In the genomic region with DNA sequence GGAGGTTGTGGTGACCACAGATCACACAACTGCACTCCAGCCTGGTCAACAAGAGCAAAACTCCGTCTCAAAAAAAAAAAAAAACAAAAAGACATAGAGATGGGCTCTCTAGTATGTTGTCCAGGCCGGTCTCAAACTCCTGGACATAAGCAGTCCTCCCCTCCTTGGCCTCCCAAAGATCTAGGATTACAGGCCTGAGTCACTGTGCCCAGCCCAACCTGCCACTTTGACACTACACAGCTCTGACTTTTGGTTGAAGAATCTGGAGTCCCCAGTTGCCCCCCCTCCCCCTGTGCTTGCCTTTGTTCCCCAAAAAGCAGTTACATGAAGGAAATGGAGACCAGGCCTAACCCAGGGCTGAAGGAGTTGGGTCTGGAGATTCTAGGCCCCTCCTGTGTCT, we compare ENCODE assay signal across 1 cellular context.
TF ChIP-seq lines count a peak whose summit lies in the region.

No MANE protein-coding gene starts in this region.

TF ChIP-seq in K562, 482 proteins besides CTCF, POLR2A, EP300 and RAD21 (continued from another document):
- TF ChIP-seq AFF4 (CRISPR knock-in tag; IDR thresholded peaks at IDR 0.05): no peak
- TF ChIP-seq L3MBTL2 (IDR thresholded peaks at IDR 0.05): no peak
- TF ChIP-seq ESRRA (IDR thresholded peaks at IDR 0.05; ENCODE audit: borderline replicate concordance, low read depth): no peak
- TF ChIP-seq ZNF232 (CRISPR knock-in tag; IDR thresholded peaks at IDR 0.05): no peak
- TF ChIP-seq RREB1 (CRISPR knock-in tag; IDR thresholded peaks at IDR 0.05): no peak
- TF ChIP-seq ZNF717 (CRISPR knock-in tag; IDR thresholded peaks at IDR 0.05): no peak
- TF ChIP-seq ZC3H8 (IDR thresholded peaks at IDR 0.05): no peak
- TF ChIP-seq, protein P1, sequence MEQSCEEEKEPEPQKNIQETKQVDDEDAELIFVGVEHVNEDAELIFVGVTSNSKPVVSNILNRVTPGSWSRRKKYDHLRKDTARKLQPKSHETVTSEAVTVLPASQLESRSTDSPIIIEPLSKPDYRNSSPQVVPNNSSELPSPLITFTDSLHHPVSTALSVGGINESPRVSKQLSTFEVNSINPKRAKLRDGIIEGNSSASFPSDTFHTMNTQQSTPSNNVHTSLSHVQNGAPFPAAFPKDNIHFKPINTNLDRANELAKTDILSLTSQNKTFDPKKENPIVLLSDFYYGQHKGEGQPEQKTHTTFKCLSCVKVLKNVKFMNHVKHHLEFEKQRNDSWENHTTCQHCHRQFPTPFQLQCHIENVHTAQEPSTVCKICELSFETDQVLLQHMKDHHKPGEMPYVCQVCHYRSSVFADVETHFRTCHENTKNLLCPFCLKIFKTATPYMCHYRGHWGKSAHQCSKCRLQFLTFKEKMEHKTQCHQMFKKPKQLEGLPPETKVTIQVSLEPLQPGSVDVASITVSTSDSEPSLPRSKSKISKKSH (CRISPR knock-in tag; IDR thresholded peaks at IDR 0.05): no peak
- TF ChIP-seq TEAD2 (tag; IDR thresholded peaks at IDR 0.05): no peak
- no peak for TF ChIP-seq ZHX1 (conservative IDR thresholded peaks at IDR 0.05; ENCODE audit: low read length)
- TF ChIP-seq VEZF1 (CRISPR knock-in tag; IDR thresholded peaks at IDR 0.05): peak; percentile 80
- no peak for TF ChIP-seq FOXJ3 (CRISPR knock-in tag; IDR thresholded peaks at IDR 0.05)
- TF ChIP-seq, protein P2, sequence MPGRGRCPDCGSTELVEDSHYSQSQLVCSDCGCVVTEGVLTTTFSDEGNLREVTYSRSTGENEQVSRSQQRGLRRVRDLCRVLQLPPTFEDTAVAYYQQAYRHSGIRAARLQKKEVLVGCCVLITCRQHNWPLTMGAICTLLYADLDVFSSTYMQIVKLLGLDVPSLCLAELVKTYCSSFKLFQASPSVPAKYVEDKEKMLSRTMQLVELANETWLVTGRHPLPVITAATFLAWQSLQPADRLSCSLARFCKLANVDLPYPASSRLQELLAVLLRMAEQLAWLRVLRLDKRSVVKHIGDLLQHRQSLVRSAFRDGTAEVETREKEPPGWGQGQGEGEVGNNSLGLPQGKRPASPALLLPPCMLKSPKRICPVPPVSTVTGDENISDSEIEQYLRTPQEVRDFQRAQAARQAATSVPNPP (IDR thresholded peaks at IDR 0.05; ENCODE audit: borderline replicate concordance, insufficient read depth, insufficient read length): no peak
- TF ChIP-seq ZBTB43 (CRISPR knock-in tag; IDR thresholded peaks at IDR 0.05): no peak
- no peak for TF ChIP-seq ELK3 (CRISPR knock-in tag; IDR thresholded peaks at IDR 0.05)
- no peak for TF ChIP-seq NFXL1 (CRISPR knock-in tag; IDR thresholded peaks at IDR 0.05)
- TF ChIP-seq ZKSCAN3 (CRISPR knock-in tag; IDR thresholded peaks at IDR 0.05): no peak
- no peak for TF ChIP-seq NCOA6 (IDR thresholded peaks at IDR 0.05)
- no peak for TF ChIP-seq SAFB (IDR thresholded peaks at IDR 0.05; ENCODE audit: borderline replicate concordance, low read depth, low read length)
- no peak for TF ChIP-seq SREBF2 (CRISPR knock-in tag; IDR thresholded peaks at IDR 0.05)
- no peak for TF ChIP-seq POU5F1 (IDR thresholded peaks at IDR 0.05; ENCODE audit: borderline replicate concordance, low read depth, low read length, partially characterized antibody)
- TF ChIP-seq ZNF384 (IDR thresholded peaks at IDR 0.05; ENCODE audit: low read depth, low read length): peak; percentile 53; the same call in 1 of the 2 replicates
- TF ChIP-seq ELF4 (CRISPR knock-in tag; IDR thresholded peaks at IDR 0.05): no peak
- no peak for TF ChIP-seq CEBPG (CRISPR knock-in tag; IDR thresholded peaks at IDR 0.05)
- no peak for TF ChIP-seq CEBPG (tag; conservative IDR thresholded peaks at IDR 0.05 in 1 of 2, IDR thresholded peaks at IDR 0.05 in 1 of 2)
- TF ChIP-seq HNRNPUL1 (IDR thresholded peaks at IDR 0.05; ENCODE audit: low read length): no peak
- TF ChIP-seq SMARCE1 (IDR thresholded peaks at IDR 0.05): peak; percentile 57
- peak; percentile 51 for TF ChIP-seq MEIS2 (IDR thresholded peaks at IDR 0.05; ENCODE audit: partially characterized antibody)
- TF ChIP-seq NCOA2 (IDR thresholded peaks at IDR 0.05; ENCODE audit: partially characterized antibody in 2 of 2): no peak
- TF ChIP-seq, protein P3, sequence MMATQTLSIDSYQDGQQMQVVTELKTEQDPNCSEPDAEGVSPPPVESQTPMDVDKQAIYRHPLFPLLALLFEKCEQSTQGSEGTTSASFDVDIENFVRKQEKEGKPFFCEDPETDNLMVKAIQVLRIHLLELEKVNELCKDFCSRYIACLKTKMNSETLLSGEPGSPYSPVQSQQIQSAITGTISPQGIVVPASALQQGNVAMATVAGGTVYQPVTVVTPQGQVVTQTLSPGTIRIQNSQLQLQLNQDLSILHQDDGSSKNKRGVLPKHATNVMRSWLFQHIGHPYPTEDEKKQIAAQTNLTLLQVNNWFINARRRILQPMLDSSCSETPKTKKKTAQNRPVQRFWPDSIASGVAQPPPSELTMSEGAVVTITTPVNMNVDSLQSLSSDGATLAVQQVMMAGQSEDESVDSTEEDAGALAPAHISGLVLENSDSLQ (IDR thresholded peaks at IDR 0.05): peak; percentile 39; the same call in 1 of the 2 replicates
- TF ChIP-seq NEUROD1 (IDR thresholded peaks at IDR 0.05; ENCODE audit: borderline replicate concordance, low read depth, low read length, partially characterized antibody): no peak
- TF ChIP-seq DACH1 (IDR thresholded peaks at IDR 0.05; ENCODE audit: partially characterized antibody): no peak
- TF ChIP-seq ZBTB5 (IDR thresholded peaks at IDR 0.05): no peak
